Comparison of ENCODE assay signal across 23 cellular contexts in genomic region chr5:119229950-119230349, GRCh38.
"Had no signal": no experiment of that assay in that cellular context is flagged by ENCODE, and none has a peak within 500 bp of the region (broad histone marks: within the 10 kb centered on the region; RNA-seq: fewer than 3 reads in every experiment).

No MANE protein-coding gene starts in this region.

- H3K9me3 ChIP-seq: SK-N-SH had no signal

- H3K4me3 ChIP-seq: K562 had no signal

- ATAC-seq: K562, Panc1 had no signal

- FAIRE-seq: HTR-8/SVneo, K562 had no signal

- H3K9me2 ChIP-seq: SK-N-SH had no signal

- H3K4me2 ChIP-seq: KMS-11, SK-N-SH had no signal

- H3K27ac ChIP-seq: HL-60, KMS-11, RWPE1 had no signal

- DNase-seq: Kasumi-1, MM.1S, NCI-H1092 treated with DMSO at 0.1 percent for 48 hours, NCI-H1436, NCI-H187, NCI-H2029, NCI-H2081 treated with DMSO at 0.1 percent for 48 hours, NCI-H2171, NCI-H226, NCI-H446, NCI-H510A, NCI-H524 treated with DMSO at 0.1 percent for 48 hours, NCI-H69, NCI-H774, SHP77, SK-N-SH, SW 1271 had no signal

- H3K9ac ChIP-seq: KMS-11, SK-N-SH had no signal
